In the genomic region with DNA sequence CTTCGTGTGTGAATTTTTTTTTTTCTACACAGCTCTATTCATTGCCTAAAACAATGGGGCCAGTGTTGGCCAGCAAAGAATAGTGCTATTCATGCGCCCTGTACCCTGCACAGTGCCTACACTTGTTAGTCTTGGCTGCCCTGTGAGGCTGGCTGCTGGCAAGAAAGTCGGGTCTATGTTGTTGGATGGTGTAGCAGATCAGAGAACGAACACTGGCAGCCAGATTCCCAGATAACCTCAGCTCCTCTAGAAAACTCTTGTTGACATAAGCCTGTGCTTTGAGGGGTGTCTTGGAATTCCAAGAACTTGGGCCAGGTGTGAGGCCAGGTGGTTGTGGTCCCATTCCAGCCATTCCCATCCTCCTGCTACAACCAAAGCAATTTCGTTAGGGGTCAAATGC, we compare ENCODE assay signal across 15 cellular contexts.
DNase-seq lines count a peak whose midpoint lies in the region; ATAC-seq and TF ChIP-seq lines count a peak whose summit lies in the region.
"Had no signal": no experiment of that assay in that cellular context is flagged by ENCODE, and none has a peak within 500 bp of the region (broad histone marks: within the 10 kb centered on the region; RNA-seq: fewer than 3 reads in every experiment).

No MANE protein-coding gene starts in this region.

- TF ChIP-seq CTCF in mammary epithelial cell (conservative IDR thresholded peaks at IDR 0.05 in 1 of 2, IDR thresholded peaks at IDR 0.05 in 1 of 2; ENCODE audit: extremely low read depth in 1 of 2, insufficient read depth in 1 of 2, low read depth in 1 of 2, low read length in 2 of 2) (no peak), MCF 10A (IDR thresholded peaks at IDR 0.05; ENCODE audit: unreplicated experiment) (no peak), thyroid gland (IDR thresholded peaks at IDR 0.05) (no peak)

- intact Hi-C loops in mammary epithelial cell (cut with micrococcal nuclease) (no loop called here), MCF 10A (cut with micrococcal nuclease) (no loop called here), thyroid gland (cut with DNase I) (no loop called here)

- H3K27me3 ChIP-seq in mammary epithelial cell (ENCODE audit: insufficient read depth, low read length) (no peaks in the 10 kb centered on the region), thyroid gland (no peaks in the 10 kb centered on the region)

- no peaks in the 10 kb centered on the region for H3K36me3 Mint-ChIP-seq in MCF 10A (ENCODE audit: insufficient read depth, unreplicated experiment)
- H3K36me3 Mint-ChIP-seq in stimulated activated effector memory CD8-positive, alpha-beta T cell treated with anti-CD3 and anti-CD28 coated beads, Interleukin-12 subunit alpha, Interleukin-12 subunit beta, amount 100 ng/mL, for 72 hours, result no peaks in the 10 kb centered on the region

- H3K36me3 ChIP-seq in mammary epithelial cell (ENCODE audit: insufficient read depth, low read length) (no peaks in the 10 kb centered on the region), thyroid gland (no peaks in the 10 kb centered on the region)

- no peak overlapping the region for H3K27ac Mint-ChIP-seq in MCF 10A (ENCODE audit: low read depth, unreplicated experiment)
- H3K27ac Mint-ChIP-seq in stimulated activated effector memory CD8-positive, alpha-beta T cell treated with anti-CD3 and anti-CD28 coated beads, Interleukin-12 subunit alpha, Interleukin-12 subunit beta, amount 100 ng/mL, for 72 hours, result no peak overlapping the region
- H3K27ac Mint-ChIP-seq: stimulated activated naive CD8-positive, alpha-beta T cell treated with anti-CD3 and anti-CD28 coated beads, Interleukin-15, Interleukin-2, amounts not matched to agents 100 ng/mL and 50 ng/mL, for 24 hours had no signal

- peak overlapping the region; percentile 20 for H3K4me2 ChIP-seq in mammary epithelial cell (ENCODE audit: insufficient read depth, low read depth, low read length)

- H3K27me3 Mint-ChIP-seq in MCF 10A (ENCODE audit: insufficient read depth, unreplicated experiment), result no peaks in the 10 kb centered on the region
- H3K27me3 Mint-ChIP-seq: stimulated activated naive CD8-positive, alpha-beta T cell treated with anti-CD3 and anti-CD28 coated beads, Interleukin-15, Interleukin-2, amounts not matched to agents 100 ng/mL and 50 ng/mL, for 24 hours had no signal

- H3K27ac ChIP-seq in mammary epithelial cell (ENCODE audit: insufficient read depth, low read depth, low read length) (no peak overlapping the region), thyroid gland (no peak overlapping the region)
- H3K27ac ChIP-seq: 22Rv1, C4-2B had no signal

- peak; percentile 79 for DNase-seq in mammary epithelial cell
- no peak for DNase-seq in MCF 10A (ENCODE audit: unreplicated experiment)
- peak; percentile 64 for DNase-seq in epidermal melanocyte (ENCODE audit: insufficient read length, low spot score)
- DNase-seq in myocyte (ENCODE audit: low read depth), result peak; percentile 3
- DNase-seq in thyroid gland, result peak; percentile 13 to 35
- no peak for DNase-seq in stimulated activated effector memory CD8-positive, alpha-beta T cell treated with anti-CD3 and anti-CD28 coated beads, Interleukin-12 subunit alpha, Interleukin-12 subunit beta, amount 100 ng/mL, for 72 hours (ENCODE audit: low spot score in 2 of 2)
- DNase-seq in stimulated activated CD4-positive, alpha-beta T cell treated with anti-CD3 and anti-CD28 coated beads, Interleukin-4, amount 100 ng/mL, for 1 hour, result no peak
- DNase-seq: activated CD4-positive, alpha-beta T cell treated with anti-CD3 and anti-CD28 coated beads, Interleukin-2, amount 50 U/mL, for 4 hours; NCI-H1694; small intestine; T1000 had no signal

- no peaks in the 10 kb centered on the region for H3K79me2 ChIP-seq in mammary epithelial cell (ENCODE audit: insufficient read depth, low read length)

- no peaks in the 10 kb centered on the region for H4K20me1 ChIP-seq in mammary epithelial cell (ENCODE audit: insufficient read depth, low read length)

- no peak overlapping the region for H3K4me3 ChIP-seq in mammary epithelial cell (replicated peaks in 1 of 3; ENCODE audit: insufficient read depth in 1 of 3, low read depth in 2 of 3, low read length in 3 of 3)
- H3K4me3 ChIP-seq in thyroid gland (replicated peaks in 1 of 3), result no peak overlapping the region

- H3K4me3 Mint-ChIP-seq in MCF 10A (ENCODE audit: unreplicated experiment), result no peak overlapping the region
- H3K4me3 Mint-ChIP-seq in stimulated activated effector memory CD8-positive, alpha-beta T cell treated with anti-CD3 and anti-CD28 coated beads, Interleukin-12 subunit alpha, Interleukin-12 subunit beta, amount 100 ng/mL, for 72 hours, result no peak overlapping the region
- H3K4me3 Mint-ChIP-seq: stimulated activated naive CD8-positive, alpha-beta T cell treated with anti-CD3 and anti-CD28 coated beads, Interleukin-15, Interleukin-2, amounts not matched to agents 100 ng/mL and 50 ng/mL, for 24 hours had no signal

- BruUV-seq in mammary epithelial cell (replicated peaks; lab: Mats Ljungman, UMichigan), result no TSS peak
- BruUV-seq in MCF 10A (replicated peaks; lab: Mats Ljungman, UMichigan), result no TSS peak

- in situ Hi-C loops in mammary epithelial cell (cut with MboI; ENCODE audit: low sequenced_read_pairs in 2 of 2), result no loop called here

- TF ChIP-seq POLR2A in thyroid gland (IDR thresholded peaks at IDR 0.05), result no peak

- peak overlapping the region; percentile 15 for H2AFZ ChIP-seq in mammary epithelial cell (ENCODE audit: low read depth, low read length)

- CTCF ChIA-PET in mammary epithelial cell (lab: Charles Lee; ENCODE audit: low non-redundant PET) (no interaction called here), MCF 10A (lab: Yijun Ruan, JAX) (interaction anchor here (0.6 to 0.8 kb wide), 3 partner anchors 9 to 678 kb away, joined by 3 read pairs; no protein-coding TSS in a partner anchor)

- no peak for ATAC-seq in stimulated activated effector memory CD8-positive, alpha-beta T cell treated with anti-CD3 and anti-CD28 coated beads, Interleukin-12 subunit alpha, Interleukin-12 subunit beta, amount 100 ng/mL, for 72 hours
- ATAC-seq in GM18909 (IDR thresholded peaks at IDR 0.05; ENCODE audit: poor library complexity, unreplicated experiment), result no peak

- WGBS in mammary epithelial cell (ENCODE audit: low coverage, missing lambda C conversion rate), result 4% methylated on average over 3 of the region's 5 CpGs
- 34 to 49% methylated on average over 5 of the region's 5 CpGs for WGBS in thyroid gland, 2 donors

- dilution Hi-C loops in mammary epithelial cell (cut with HindIII; ENCODE audit: low sequenced_read_pairs), result no loop called here

- no peaks in the 10 kb centered on the region for H3K4me1 ChIP-seq in mammary epithelial cell (ENCODE audit: insufficient read depth, low read length)
- peaks cover 0 to 9% of the 10 kb centered on the region in 2 donors for H3K4me1 ChIP-seq in thyroid gland

- POLR2A ChIA-PET in MCF 10A (lab: Yijun Ruan, JAX), result no interaction called here

- H3K9ac ChIP-seq in mammary epithelial cell (ENCODE audit: insufficient read depth, low read length), result no peak overlapping the region

- no peaks in the 10 kb centered on the region for H3K4me1 Mint-ChIP-seq in MCF 10A (ENCODE audit: insufficient read depth, unreplicated experiment)
- no peaks in the 10 kb centered on the region for H3K4me1 Mint-ChIP-seq in stimulated activated effector memory CD8-positive, alpha-beta T cell treated with anti-CD3 and anti-CD28 coated beads, Interleukin-12 subunit alpha, Interleukin-12 subunit beta, amount 100 ng/mL, for 72 hours

- H3K9me3 Mint-ChIP-seq in MCF 10A (ENCODE audit: unreplicated experiment), result peaks cover 16% of the 10 kb centered on the region
- peaks cover 21% of the 10 kb centered on the region for H3K9me3 Mint-ChIP-seq in stimulated activated effector memory CD8-positive, alpha-beta T cell treated with anti-CD3 and anti-CD28 coated beads, Interleukin-12 subunit alpha, Interleukin-12 subunit beta, amount 100 ng/mL, for 72 hours

- H3K9me3 ChIP-seq in mammary epithelial cell (replicated peaks; ENCODE audit: insufficient read depth, low read length) (peaks cover 6% of the 10 kb centered on the region), thyroid gland (no peaks in the 10 kb centered on the region)

Comparison
In these comparisons a context has a peak if more than half of its experiments do, and no peak if none do; other contexts are left out.
1. DNase-seq: peak in mammary epithelial cell (single experiment), epidermal melanocyte (single experiment), myocyte (single experiment) and thyroid gland (2 of 2); none in MCF 10A (single experiment), stimulated activated effector memory CD8-positive, alpha-beta T cell treated with anti-CD3 and anti-CD28 coated beads, Interleukin-12 subunit alpha, Interleukin-12 subunit beta, amount 100 ng/mL, for 72 hours (0 of 2) and stimulated activated CD4-positive, alpha-beta T cell treated with anti-CD3 and anti-CD28 coated beads, Interleukin-4, amount 100 ng/mL, for 1 hour (single experiment).